In genomic region chr12:91551927-91552326, GRCh38 we compare ENCODE assay signal across 1 cellular context.
TF ChIP-seq lines count a peak whose summit lies in the region.

No MANE protein-coding gene starts in this region.

TF ChIP-seq in K562, 482 proteins besides CTCF, POLR2A, EP300 and RAD21 (continued from another document):
- TF ChIP-seq ZNF3 (CRISPR knock-in tag; IDR thresholded peaks at IDR 0.05), result no peak
TF ChIP-seq in K562: peak in this region for 2.
